Comparison of ENCODE assay signal across 14 cellular contexts in the genomic region with DNA sequence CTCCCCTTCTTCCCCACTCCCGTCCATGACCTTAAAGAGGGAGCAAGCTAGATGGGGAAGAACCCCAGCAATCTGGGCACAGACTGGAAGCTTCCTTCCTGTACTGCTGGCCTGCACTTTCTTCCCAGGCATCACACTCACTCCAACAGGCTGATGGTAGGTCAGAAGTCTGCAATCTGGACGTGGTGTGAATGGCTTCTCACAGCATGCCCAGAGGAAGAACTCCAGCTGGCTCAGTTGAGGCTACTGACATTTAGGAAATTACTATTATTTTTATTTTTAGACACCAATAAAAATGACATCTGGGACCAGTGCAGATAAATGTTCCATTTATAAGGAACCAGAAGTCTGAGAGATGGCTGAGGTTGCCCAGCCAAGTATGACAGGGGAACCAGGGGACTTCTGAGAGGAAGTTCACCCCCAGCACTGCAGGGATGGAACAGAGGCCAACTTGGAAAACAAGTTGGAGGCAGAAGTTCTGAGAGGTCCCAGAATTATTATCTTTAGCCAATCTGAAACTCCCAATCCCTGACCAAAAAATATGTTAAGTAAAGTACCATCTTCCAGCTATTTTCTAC.
A peak's percentile ranks its signal among the peaks of the same experiment; 100 is the strongest.
DNase-seq lines count a peak whose midpoint lies in the region; ATAC-seq and TF ChIP-seq lines count a peak whose summit lies in the region.
"Had no signal": no experiment of that assay in that cellular context is flagged by ENCODE, and none has a peak within 500 bp of the region (broad histone marks: within the 10 kb centered on the region; RNA-seq: fewer than 3 reads in every experiment).

No MANE protein-coding gene starts in this region.

- 48% methylated on average over 2 of the region's 2 CpGs for WGBS in esophagus muscularis mucosa
- WGBS in adrenal gland, 4 donors, result 56 to 74% (median 61%) methylated on average over 2 of the region's 2 CpGs

- peak; percentile 86 for ATAC-seq in Right ventricle myocardium inferior
- ATAC-seq in GM18502 (IDR thresholded peaks at IDR 0.05; ENCODE audit: poor library complexity, unreplicated experiment), result no peak
- ATAC-seq: GM12878 had no signal

- in situ Hi-C loops in G401 (cut with HindIII; ENCODE audit: low sequenced_read_pairs), result no loop called here

- intact Hi-C loops in Right ventricle myocardium inferior (cut with DNase I) (no loop called here), left ventricle myocardium inferior (cut with micrococcal nuclease) (no loop called here), esophagus muscularis mucosa (cut with DNase I) (no loop called here), adrenal gland (cut with DNase I) (no loop called here)

- H3K36me3 ChIP-seq in left ventricle myocardium inferior (no peaks in the 10 kb centered on the region), esophagus muscularis mucosa (no peaks in the 10 kb centered on the region), adrenal gland (replicated peaks in 1 of 2) (no peaks in the 10 kb centered on the region)
- H3K36me3 ChIP-seq: HAP-1 had no signal

- DNase-seq in Right ventricle myocardium inferior (ENCODE audit: missing footprints), result no peak
- no peak for DNase-seq in left ventricle myocardium inferior
- DNase-seq in G401 (ENCODE audit: low spot score), result peak; percentile 77
- DNase-seq in esophagus muscularis mucosa (ENCODE audit: extremely low spot score), result peak; percentile 66
- DNase-seq in left kidney (ENCODE audit: low read depth, low spot score), result peak; percentile 24
- no peak for DNase-seq in adrenal gland
- DNase-seq in NCI-H146 treated with DMSO at 0.1 percent for 48 hours (lab: John Stamatoyannopoulos, UW; ENCODE audit: unreplicated experiment), result no peak
- DNase-seq: Calu3; CD4-positive, alpha-beta T cell; DMS 273 treated with DMSO at 0.1 percent for 48 hours had no signal

- no peaks in the 10 kb centered on the region for H3K27me3 ChIP-seq in left ventricle myocardium inferior (ENCODE audit: low read depth)
- H3K27me3 ChIP-seq in esophagus muscularis mucosa, result no peaks in the 10 kb centered on the region
- H3K27me3 ChIP-seq in adrenal gland, result no peaks in the 10 kb centered on the region

- no peak overlapping the region for H3K4me3 ChIP-seq in left ventricle myocardium inferior
- H3K4me3 ChIP-seq in esophagus muscularis mucosa, result no peak overlapping the region
- no peak overlapping the region for H3K4me3 ChIP-seq in adrenal gland
- H3K4me3 ChIP-seq: GM12878, HAP-1 had no signal

- H3K4me1 ChIP-seq in left ventricle myocardium inferior (peaks cover 7% of the 10 kb centered on the region), esophagus muscularis mucosa (peaks cover 0 to 13% (median 7%) of the 10 kb centered on the region in 4 donors), adrenal gland (replicated peaks in 1 of 2) (peaks cover 0 to 3% of the 10 kb centered on the region in 2 donors)
- H3K4me1 ChIP-seq: HAP-1 had no signal

- H3K27ac ChIP-seq in left ventricle myocardium inferior (replicated peaks) (no peak overlapping the region), esophagus muscularis mucosa (replicated peaks in 1 of 4) (no peak overlapping the region), adrenal gland (no peak overlapping the region)
- H3K27ac ChIP-seq: 22Rv1 had no signal

- no peak for TF ChIP-seq EP300 in esophagus muscularis mucosa (IDR thresholded peaks at IDR 0.05)

- no peak for TF ChIP-seq CTCF in left ventricle myocardium inferior (IDR thresholded peaks at IDR 0.05; ENCODE audit: borderline replicate concordance)
- no peak for TF ChIP-seq CTCF in esophagus muscularis mucosa (IDR thresholded peaks at IDR 0.05)
- no peak for TF ChIP-seq CTCF in adrenal gland (IDR thresholded peaks at IDR 0.05)

- TF ChIP-seq POLR2A in esophagus muscularis mucosa (IDR thresholded peaks at IDR 0.05; ENCODE audit: low read depth) (no peak), adrenal gland (IDR thresholded peaks at IDR 0.05) (no peak)

- no peaks in the 10 kb centered on the region for H3K9me3 ChIP-seq in left ventricle myocardium inferior (replicated peaks)
- no peaks in the 10 kb centered on the region for H3K9me3 ChIP-seq in esophagus muscularis mucosa
- H3K9me3 ChIP-seq in adrenal gland (replicated peaks in 1 of 3), result no peaks in the 10 kb centered on the region
- H3K9me3 ChIP-seq: HAP-1 had no signal

Comparison
In these comparisons a context has a peak if more than half of its experiments do, and no peak if none do; other contexts are left out.
1. DNase-seq: peak in G401 (single experiment), esophagus muscularis mucosa (single experiment) and left kidney (single experiment); none in Right ventricle myocardium inferior (single experiment), left ventricle myocardium inferior (single experiment), adrenal gland (0 of 7) and NCI-H146 treated with DMSO at 0.1 percent for 48 hours (single experiment).